ENCODE assay signal across 8 cellular contexts in the genomic region with DNA sequence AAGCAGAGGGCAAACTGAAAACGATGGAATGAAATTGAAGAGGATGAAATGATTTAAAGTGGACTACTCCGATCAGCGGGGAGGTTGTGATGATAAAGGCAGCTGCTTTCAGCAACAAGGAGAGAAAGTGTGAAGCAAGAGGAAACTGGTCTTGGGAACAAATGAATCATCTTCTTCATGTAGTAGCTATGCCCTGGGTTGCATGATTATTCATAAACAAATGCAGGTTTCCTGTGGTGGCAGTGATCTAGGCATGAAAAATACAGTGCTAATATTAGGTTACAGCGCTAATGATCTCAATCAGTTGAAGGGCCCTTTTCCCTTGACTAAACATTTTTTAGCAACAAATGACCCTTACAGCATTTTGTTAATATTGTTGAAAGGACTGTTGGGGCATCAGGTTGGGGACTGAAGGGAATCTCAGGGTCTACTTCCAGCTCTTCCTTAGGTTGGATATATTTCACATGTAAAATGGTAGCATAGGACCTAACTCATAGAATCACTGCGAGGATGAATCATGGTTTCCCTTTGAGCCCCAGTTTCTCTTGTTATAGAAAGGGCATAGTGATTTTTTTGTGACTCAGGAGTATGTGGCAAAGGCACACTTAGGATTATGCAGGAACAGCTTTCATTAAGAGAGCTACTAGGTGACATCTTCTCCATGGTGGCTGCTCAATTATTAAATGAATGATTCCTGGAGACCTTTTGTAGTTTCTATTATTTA. TPM values are rescaled to one million over a fixed set of nuclear protein-coding genes. Genes with fewer than 3 reads are reported as not detected.
DNase-seq lines count a peak whose midpoint lies in the region; FAIRE-seq and TF ChIP-seq lines count a peak whose summit lies in the region.

No MANE protein-coding gene starts in this region.

- peak; percentile 35 for DNase-seq in GM12892 (ENCODE audit: insufficient read length)
- peak; percentile 83 for DNase-seq in HFFc6
- peak; percentile 86 for DNase-seq in RWPE1 (ENCODE audit: low spot score)
- DNase-seq in dorsolateral prefrontal cortex, result no peak
- DNase-seq in stimulated activated CD4-positive, alpha-beta T cell treated with anti-CD3 and anti-CD28 coated beads, TNF-alpha, amount 100 ng/mL, for 24 hours (ENCODE audit: low read depth in 3 of 3), result peak in 2 of 3 experiments; percentile 7 to 28
- DNase-seq in COLO668 (lab: John Stamatoyannopoulos, UW; ENCODE audit: unreplicated experiment), result no peak
- DNase-seq in NCI-H446 treated with DMSO at 0.1 percent for 48 hours (lab: John Stamatoyannopoulos, UW), result no peak
- DNase-seq in KG1 (lab: John Stamatoyannopoulos, UW), result no peak

- CTCF ChIA-PET in RWPE1 (lab: Yijun Ruan, JAX), result interaction anchor here (0.6 to 2.3 kb wide), 2 partner anchors 27 to 157 kb away, joined by 4 to 8 read pairs; no protein-coding TSS in a partner anchor

- peak; percentile 91 for FAIRE-seq in GM12892 (lab: Jason Lieb, UNC)

- no peaks in the 10 kb centered on the region for H3K27me3 ChIP-seq in dorsolateral prefrontal cortex

- no peaks in the 10 kb centered on the region for H3K36me3 Mint-ChIP-seq in HFFc6 (ENCODE audit: low read depth)

- no peak for TF ChIP-seq CTCF in HFFc6 (IDR thresholded peaks at IDR 0.05)
- TF ChIP-seq CTCF in RWPE1 (conservative IDR thresholded peaks at IDR 0.05; ENCODE audit: low read depth), result no peak
- TF ChIP-seq CTCF in dorsolateral prefrontal cortex (IDR thresholded peaks at IDR 0.05 in 54 of 56, conservative IDR thresholded peaks at IDR 0.05 in 2 of 56; ENCODE audit: low read depth in 1 of 56, partially characterized antibody in 56 of 56), result no peak

- H3K4me1 Mint-ChIP-seq in HFFc6 (ENCODE audit: low read depth), result peaks cover 35% of the 10 kb centered on the region

- POLR2A ChIA-PET in RWPE1 (lab: Yijun Ruan, JAX; ENCODE audit: low non-redundant PET), result no interaction called here

- peak overlapping the region in 14 of 59 donors; percentile 0 to 97 (median 82) for H3K4me3 ChIP-seq in dorsolateral prefrontal cortex

- intact Hi-C loops in dorsolateral prefrontal cortex (cut with DNase I), result loop anchor here (5.0 to 10.0 kb wide), 4 partner anchors 207 to 607 kb away; partner anchors contain the start of genes CC2D1B (in 1 of the 2) and NRDC (in 1 of the 2)

- peak overlapping the region; percentile 75 for H3K27ac Mint-ChIP-seq in HFFc6

- no peaks in the 10 kb centered on the region for H3K27me3 Mint-ChIP-seq in HFFc6 (ENCODE audit: insufficient read depth)

- H3K9me3 Mint-ChIP-seq in HFFc6, result no peaks in the 10 kb centered on the region

- no peak for TF ChIP-seq POLR2A in GM12892 (IDR thresholded peaks at IDR 0.05; ENCODE audit: low read depth, low read length)

- no peak overlapping the region for H3K27ac ChIP-seq in RWPE1
- peak overlapping the region in 54 of 59 donors; percentile 1 to 98 (median 93) for H3K27ac ChIP-seq in dorsolateral prefrontal cortex

- H3K4me3 Mint-ChIP-seq in HFFc6, result peak overlapping the region; percentile 68

RNA-seq across cellular contexts. Expression of gene ZFYVE9, which starts 1.9 kb away (rescaled TPM):
- 3.7 TPM for polyA plus RNA-seq in GM12892 (2012; ENCODE audit: missing spikeins)
- 10 to 100 TPM; 15.4 to 18.9 (median 17.4) TPM for total RNA-seq in HFFc6 (2021; fragmentation: NEBNext Ultra II Directional; extraction: Animal tissue kit (Norgen Biotek cat#: 25700))
- 10 to 100 TPM; 28.8 to 91.5 (median 70.2) TPM for total RNA-seq in dorsolateral prefrontal cortex

Comparison
In these comparisons a context has a peak if more than half of its experiments do, and no peak if none do; other contexts are left out.
1. DNase-seq: peak in GM12892 (single experiment), HFFc6 (single experiment), RWPE1 (single experiment) and stimulated activated CD4-positive, alpha-beta T cell treated with anti-CD3 and anti-CD28 coated beads, TNF-alpha, amount 100 ng/mL, for 24 hours (2 of 3); none in dorsolateral prefrontal cortex (0 of 10), COLO668 (single experiment), NCI-H446 treated with DMSO at 0.1 percent for 48 hours (single experiment) and KG1 (single experiment).